30 cellular contexts compared by ENCODE assay signal in genomic region chr3:79337798-79338197, GRCh38.
"Had no signal": no experiment of that assay in that cellular context is flagged by ENCODE, and none has a peak within 500 bp of the region (broad histone marks: within the 10 kb centered on the region; RNA-seq: fewer than 3 reads in every experiment).

No MANE protein-coding gene starts in this region.

- FAIRE-seq: islet of Langerhans, urothelium cell line had no signal

- DNase-seq: heart left ventricle; hypothalamus; immature natural killer cell; kidney glomerular epithelial cell; left cardiac atrium; lower lobe of right lung; mammary epithelial cell; mesenchymal stem cell; naive B cell; natural killer cell; nephron progenitor cell; occipital lobe; stimulated activated CD4-positive, alpha-beta T cell treated with anti-CD3 and anti-CD28 coated beads, Interleukin-12 subunit alpha, Interleukin-12 subunit beta, amount 100 ng/mL, for 4 hours; stimulated activated CD4-positive, alpha-beta T cell treated with anti-CD3 and anti-CD28 coated beads, Interleukin-15, amount 100 ng/mL, for 24 hours; stimulated activated CD4-positive, alpha-beta T cell treated with anti-CD3 and anti-CD28 coated beads, Interleukin-4, amount 100 ng/mL, for 24 hours; stimulated activated naive CD4-positive, alpha-beta T cell; tibial artery; trophoblast cell; upper lobe of right lung had no signal

- H3K36me3 ChIP-seq: heart left ventricle, lower lobe of right lung, neural progenitor cell, neutrophil, right atrium auricular region, suprapubic skin, thoracic aorta, tibial artery, upper lobe of right lung had no signal

- ATAC-seq: heart left ventricle; left cardiac atrium; left lobe of liver; lower lobe of right lung; natural killer cell; sciatic nerve; stimulated activated effector memory CD8-positive, alpha-beta T cell treated with anti-CD3 and anti-CD28 coated beads, Interleukin-12 subunit alpha, Interleukin-12 subunit beta, amount 100 ng/mL, for 72 hours; upper lobe of right lung had no signal

- H3K27ac ChIP-seq: heart left ventricle, lower lobe of right lung, neural progenitor cell, neutrophil, right atrium auricular region, skin epidermis, suprapubic skin, thoracic aorta, tibial artery, upper lobe of right lung had no signal

- H3K27me3 ChIP-seq: heart left ventricle, neural progenitor cell, neutrophil, right atrium auricular region, suprapubic skin, tibial artery, upper lobe of right lung had no signal

- H3K4me1 ChIP-seq: heart left ventricle, lower lobe of right lung, neural progenitor cell, right atrium auricular region, suprapubic skin, tibial artery, upper lobe of right lung had no signal

- H2AFZ ChIP-seq: neural progenitor cell had no signal

- H3K4me3 ChIP-seq: heart left ventricle, lower lobe of right lung, neural progenitor cell, right atrium auricular region, skin epidermis, suprapubic skin, thoracic aorta, tibial artery, upper lobe of right lung had no signal

- H3K4me2 ChIP-seq: neural progenitor cell had no signal

- H3K9ac ChIP-seq: neural progenitor cell had no signal

- H3K9me3 ChIP-seq: lower lobe of right lung, neutrophil, right atrium auricular region, suprapubic skin, thoracic aorta, tibial artery, upper lobe of right lung had no signal
